ENCODE assay signal across 9 cellular contexts in genomic region chr5:112604741-112605390, GRCh38.
DNase-seq lines count a peak whose midpoint lies in the region; ATAC-seq and TF ChIP-seq lines count a peak whose summit lies in the region.
"Had no signal": no experiment of that assay in that cellular context is flagged by ENCODE, and none has a peak within 500 bp of the region (broad histone marks: within the 10 kb centered on the region; RNA-seq: fewer than 3 reads in every experiment).

No MANE protein-coding gene starts in this region.

- H3K27me3 ChIP-seq in A673 (replicated peaks; ENCODE audit: insufficient read depth, low read depth, low read length, poor library complexity) (peaks cover 6% of the 10 kb centered on the region), parathyroid adenoma (ENCODE audit: control insufficient read depth, insufficient read depth, low read length) (no peaks in the 10 kb centered on the region)

- TF ChIP-seq CTCF in A673 (conservative IDR thresholded peaks at IDR 0.05; ENCODE audit: low read depth, low read length) (0 out of 2 replicates have a peak, but pooled peaks have one; percentile 19), brain (conservative IDR thresholded peaks at IDR 0.05) (peak in 1 of 2 experiments; percentile 21), parathyroid adenoma (IDR thresholded peaks at IDR 0.05) (peak; percentile 37)

- BruUV-seq in A673 (replicated peaks; lab: Mats Ljungman, UMichigan), result no TSS peak

- no peak overlapping the region for H3K4me3 ChIP-seq in A673 (ENCODE audit: low read depth, low read length, poor library complexity, severe bottlenecking)
- no peak overlapping the region for H3K4me3 ChIP-seq in parathyroid adenoma (ENCODE audit: low read depth, low read length)

- H3K4me1 Mint-ChIP-seq in brain, result peaks cover 24% of the 10 kb centered on the region
- no peaks in the 10 kb centered on the region for H3K4me1 Mint-ChIP-seq in activated T-cell treated with anti-CD3 and anti-CD28 coated beads, Interleukin-2, amount 50 U/mL, for 4 hours (ENCODE audit: low read depth)

- H3K36me3 ChIP-seq in A673 (ENCODE audit: insufficient read depth, low read length, poor library complexity, severe bottlenecking) (no peaks in the 10 kb centered on the region), parathyroid adenoma (ENCODE audit: control insufficient read depth, insufficient read depth, low read length) (no peaks in the 10 kb centered on the region)

- POLR2A ChIA-PET in A673 (lab: Charles Lee; ENCODE audit: low non-redundant PET), result no interaction called here

- peak overlapping the region in 1 of 5 experiments; percentile 55 for H3K4me3 Mint-ChIP-seq in brain
- H3K4me3 Mint-ChIP-seq in activated T-cell treated with anti-CD3 and anti-CD28 coated beads, Interleukin-2, amount 50 U/mL, for 4 hours, result no peak overlapping the region
- H3K4me3 Mint-ChIP-seq: natural killer cell treated with Interleukin-12 subunit alpha and Interleukin-12 subunit beta and Interleukin-15 and Interleukin-18, amount 100 ng/mL, for 72 hours had no signal

- H2AFZ ChIP-seq in parathyroid adenoma, result no peak overlapping the region

- ATAC-seq in GM19023 (IDR thresholded peaks at IDR 0.05; ENCODE audit: unreplicated experiment) (peak; percentile 92), HG02642 (IDR thresholded peaks at IDR 0.05; ENCODE audit: poor library complexity, unreplicated experiment) (no peak)
- ATAC-seq in activated T-cell treated with anti-CD3 and anti-CD28 coated beads, Interleukin-2, amount 50 U/mL, for 4 hours, result no peak

- DNase-seq in A673 (ENCODE audit: low spot score), result no peak
- DNase-seq in KBM-7, result peak; percentile 20
- DNase-seq in DMS79 (lab: John Stamatoyannopoulos, UW), result no peak
- no peak for DNase-seq in activated T-cell treated with anti-CD3 and anti-CD28 coated beads, Interleukin-2, amount 50 U/mL, for 4 hours

- H3K27ac ChIP-seq in A673 (ENCODE audit: low read depth, low read length, poor library complexity, severe bottlenecking) (no peak overlapping the region), parathyroid adenoma (no peak overlapping the region)

- CTCF ChIA-PET in A673 (lab: Charles Lee), result no interaction called here

- H3K36me3 Mint-ChIP-seq in brain, result no peaks in the 10 kb centered on the region
- no peaks in the 10 kb centered on the region for H3K36me3 Mint-ChIP-seq in activated T-cell treated with anti-CD3 and anti-CD28 coated beads, Interleukin-2, amount 50 U/mL, for 4 hours (ENCODE audit: insufficient read depth)
- H3K36me3 Mint-ChIP-seq: natural killer cell treated with Interleukin-12 subunit alpha and Interleukin-12 subunit beta and Interleukin-15 and Interleukin-18, amount 100 ng/mL, for 72 hours had no signal

- no peaks in the 10 kb centered on the region for H3K9me3 Mint-ChIP-seq in brain
- H3K9me3 Mint-ChIP-seq in activated T-cell treated with anti-CD3 and anti-CD28 coated beads, Interleukin-2, amount 50 U/mL, for 4 hours, result no peaks in the 10 kb centered on the region
- H3K9me3 Mint-ChIP-seq: natural killer cell treated with Interleukin-12 subunit alpha and Interleukin-12 subunit beta and Interleukin-15 and Interleukin-18, amount 100 ng/mL, for 72 hours had no signal

- intact Hi-C loops in A673 (cut with micrococcal nuclease; ENCODE audit: unreplicated experiment), result no loop called here

- H3K27me3 Mint-ChIP-seq in brain, result no peaks in the 10 kb centered on the region
- peaks cover 18% of the 10 kb centered on the region for H3K27me3 Mint-ChIP-seq in activated T-cell treated with anti-CD3 and anti-CD28 coated beads, Interleukin-2, amount 50 U/mL, for 4 hours (ENCODE audit: low read depth)

- H3K4me1 ChIP-seq in A673 (ENCODE audit: insufficient read depth, low read length, poor library complexity, severe bottlenecking) (no peaks in the 10 kb centered on the region), parathyroid adenoma (no peaks in the 10 kb centered on the region)

- H3K4me2 ChIP-seq in parathyroid adenoma (ENCODE audit: low read length), result no peak overlapping the region

- in situ Hi-C loops in KBM-7 (cut with MboI; ENCODE audit: low pct_unique_long_range_greater_than_20kb, low sequenced_read_pairs), result no loop called here

- H3K9ac ChIP-seq in parathyroid adenoma, result no peak overlapping the region

- H3K9me3 ChIP-seq in A673 (ENCODE audit: low read depth, low read length, poor library complexity, severe bottlenecking) (no peaks in the 10 kb centered on the region), parathyroid adenoma (ENCODE audit: control insufficient read depth, low read length) (no peaks in the 10 kb centered on the region)

- H3K27ac Mint-ChIP-seq in brain, result peak overlapping the region in 3 of 5 experiments; percentile 40 to 77 (median 75)
- H3K27ac Mint-ChIP-seq: natural killer cell treated with Interleukin-12 subunit alpha and Interleukin-12 subunit beta and Interleukin-15 and Interleukin-18, amount 100 ng/mL, for 72 hours had no signal

- H3K79me2 ChIP-seq in parathyroid adenoma, result no peaks in the 10 kb centered on the region
